Comparison of ENCODE assay signal across 10 cellular contexts in genomic region chr5:123421773-123422172, GRCh38. TPM values are rescaled to one million over a fixed set of nuclear protein-coding genes. Genes with fewer than 3 reads are reported as not detected.
DNase-seq lines count a peak whose midpoint lies in the region; ATAC-seq and TF ChIP-seq lines count a peak whose summit lies in the region.
"Had no signal": no experiment of that assay in that cellular context is flagged by ENCODE, and none has a peak within 500 bp of the region (broad histone marks: within the 10 kb centered on the region; RNA-seq: fewer than 3 reads in every experiment).

No MANE protein-coding gene starts in this region.

- peaks cover 46% of the 10 kb centered on the region for H3K79me2 ChIP-seq in DOHH2 (ENCODE audit: control insufficient read depth, low read length)
- H3K79me2 ChIP-seq in PC-3 (ENCODE audit: low read length), result peaks cover 33% of the 10 kb centered on the region

- POLR2A ChIA-PET in PC-3 (lab: Charles Lee; ENCODE audit: unreplicated experiment), result interaction anchor here (0.5 kb wide), 1 partner anchor 119 kb away, joined by 3 read pairs; no protein-coding TSS in a partner anchor

- peak overlapping the region; percentile 90 for H3K9ac ChIP-seq in PC-3 (ENCODE audit: low read length)

- H3K4me2 ChIP-seq in DOHH2 (ENCODE audit: low read length) (peak overlapping the region; percentile 93), PC-3 (ENCODE audit: low read length) (peak overlapping the region; percentile 98)

- H3K36me3 ChIP-seq in DOHH2 (ENCODE audit: control insufficient read depth, low read length) (peaks cover 26% of the 10 kb centered on the region), PC-3 (ENCODE audit: low read depth, low read length) (0 out of 2 replicates have a peak, but pooled peaks cover 5% of the 10 kb centered on the region)

- H4K20me1 ChIP-seq in DOHH2 (ENCODE audit: control insufficient read depth, insufficient read depth, low read depth, low read length) (no peaks in the 10 kb centered on the region), PC-3 (ENCODE audit: low read length) (no peaks in the 10 kb centered on the region)

- TF ChIP-seq CTCF in DOHH2 (IDR thresholded peaks at IDR 0.05; ENCODE audit: low read depth, low read length, poor library complexity, severe bottlenecking) (no peak), PC-3 (conservative IDR thresholded peaks at IDR 0.05; ENCODE audit: low read depth, low read length) (no peak), fibroblast of villous mesenchyme (IDR thresholded peaks at IDR 0.05; ENCODE audit: insufficient read depth, low read depth, low read length) (no peak), retinal pigment epithelial cell (conservative IDR thresholded peaks at IDR 0.05; ENCODE audit: low read depth, low read length) (no peak)

- 0 out of 2 replicates have a peak, but pooled peaks cover 3% of the 10 kb centered on the region for H3F3A ChIP-seq in DOHH2 (ENCODE audit: control insufficient read depth, insufficient read depth)
- no peaks in the 10 kb centered on the region for H3F3A ChIP-seq in PC-3 (ENCODE audit: low read length, unreplicated experiment)

- H3K9me2 ChIP-seq in DOHH2 (replicated peaks; ENCODE audit: control insufficient read depth, low read length) (no peaks in the 10 kb centered on the region), PC-3 (replicated peaks; ENCODE audit: low read length) (no peaks in the 10 kb centered on the region)

- H3K4me3 ChIP-seq in DOHH2 (ENCODE audit: low read length) (peak overlapping the region; percentile 98), PC-3 (ENCODE audit: low read length) (peak overlapping the region; percentile 99), fibroblast of villous mesenchyme (ENCODE audit: low read depth, low read length) (peak overlapping the region; percentile 81), retinal pigment epithelial cell (ENCODE audit: low read length) (peak overlapping the region; percentile 89)

- H3K4me1 ChIP-seq in DOHH2 (ENCODE audit: control insufficient read depth, low read length), result peaks cover 28% of the 10 kb centered on the region
- peaks cover 13% of the 10 kb centered on the region for H3K4me1 ChIP-seq in PC-3 (ENCODE audit: insufficient read depth, low read length)

- DNase-seq in PC-3 (no peak), fibroblast of villous mesenchyme (ENCODE audit: low read depth) (no peak), retinal pigment epithelial cell (ENCODE audit: low read depth) (no peak), glomerular visceral epithelial cell (ENCODE audit: extremely low spot score) (no peak), LoVo (ENCODE audit: low spot score) (no peak), globus pallidus (ENCODE audit: low spot score) (no peak)
- DNase-seq: NCI-H1092 had no signal

- no TSS peak for BruUV-seq in PC-3 (replicated peaks; lab: Mats Ljungman, UMichigan)

- H3K27me3 ChIP-seq in DOHH2 (ENCODE audit: control insufficient read depth, low read length), result no peaks in the 10 kb centered on the region
- H3K27me3 ChIP-seq in PC-3 (ENCODE audit: low read length), result no peaks in the 10 kb centered on the region

- CTCF ChIA-PET in PC-3 (lab: Charles Lee), result interaction anchor here (0.6 kb wide), 1 partner anchor 62 kb away, joined by 3 read pairs; no protein-coding TSS in a partner anchor

- no peak overlapping the region for H3K27ac ChIP-seq in DOHH2 (ENCODE audit: low read depth, low read length)
- no peak overlapping the region for H3K27ac ChIP-seq in PC-3 (ENCODE audit: low read length)

- ATAC-seq in PC-3, result no peak
- ATAC-seq in GM19395 (IDR thresholded peaks at IDR 0.05; ENCODE audit: unreplicated experiment), result no peak
- ATAC-seq: stimulated activated effector memory CD8-positive, alpha-beta T cell treated with anti-CD3 and anti-CD28 coated beads, Interleukin-12 subunit alpha, Interleukin-12 subunit beta, amount 100 ng/mL, for 72 hours had no signal

- intact Hi-C loops in PC-3 (cut with micrococcal nuclease), result loop anchor here (2.0 kb wide), 1 partner anchor 189 kb away; no protein-coding TSS in a partner anchor

- H3K9me3 ChIP-seq in DOHH2 (ENCODE audit: control insufficient read depth, insufficient read depth, low read length), result no peaks in the 10 kb centered on the region
- no peaks in the 10 kb centered on the region for H3K9me3 ChIP-seq in PC-3 (ENCODE audit: low read length)

- H2AFZ ChIP-seq in PC-3 (ENCODE audit: low read length), result peak overlapping the region; percentile 97

RNA-seq across cellular contexts. Expression of gene CEP120, which starts 1.4 kb away (rescaled TPM):
- total RNA-seq in PC-3 (2014; rRNA removed), result 5.4 and 11.5 TPM in 2 replicates
- 17.1 and 24.2 TPM in 2 replicates for total RNA-seq in fibroblast of villous mesenchyme
